19 cellular contexts compared by ENCODE assay signal in genomic region chr7:146656988-146657387, GRCh38.
A peak's percentile ranks its signal among the peaks of the same experiment; 100 is the strongest.
DNase-seq lines count a peak whose midpoint lies in the region; ATAC-seq and TF ChIP-seq lines count a peak whose summit lies in the region.
"Had no signal": no experiment of that assay in that cellular context is flagged by ENCODE, and none has a peak within 500 bp of the region (broad histone marks: within the 10 kb centered on the region; RNA-seq: fewer than 3 reads in every experiment).

No MANE protein-coding gene starts in this region.

- H3K36me3 Mint-ChIP-seq in nephron (ENCODE audit: low read depth) = no peaks in the 10 kb centered on the region
- H3K36me3 Mint-ChIP-seq: activated CD4-positive, alpha-beta memory T cell treated with anti-CD3 and anti-CD28 coated beads for 36 hours; WTC11 had no signal

- H3K4me1 ChIP-seq in MM.1S (ENCODE audit: low read length) (peaks cover 20% of the 10 kb centered on the region), prostate gland (replicated peaks) (no peaks in the 10 kb centered on the region)

- 81% methylated on average over 1 of the region's 1 CpG for WGBS in prostate gland

- TF ChIP-seq POLR2A in prostate gland (IDR thresholded peaks at IDR 0.05) = no peak

- no peak overlapping the region for H2AFZ ChIP-seq in MM.1S (ENCODE audit: low read length)

- intact Hi-C loops in prostate gland (cut with DNase I) = no loop called here

- no peaks in the 10 kb centered on the region for H4K20me1 ChIP-seq in MM.1S (ENCODE audit: insufficient read depth, low read length)

- peak overlapping the region; percentile 4; the same call in 1 of the 2 replicates for H3K4me3 ChIP-seq in MM.1S (ENCODE audit: low read length)
- no peak overlapping the region for H3K4me3 ChIP-seq in prostate gland
- H3K4me3 ChIP-seq: GM12878 had no signal

- peak; percentile 74 for DNase-seq in NCI-H2171 treated with DMSO at 0.1 percent for 48 hours (lab: John Stamatoyannopoulos, UW)
- DNase-seq in NCI-H2171 (lab: John Stamatoyannopoulos, UW) = no peak
- peak; percentile 10 for DNase-seq in MM.1S
- DNase-seq in SHP77 (lab: John Stamatoyannopoulos, UW) = peak; percentile 3 to 20
- no peak for DNase-seq in middle frontal gyrus (ENCODE audit: extremely low spot score, low spot score)
- DNase-seq in prostate gland (ENCODE audit: low spot score) = no peak
- DNase-seq: activated CD4-positive, alpha-beta memory T cell treated with anti-CD3 and anti-CD28 coated beads for 36 hours; activated naive CD4-positive, alpha-beta T cell treated with anti-CD3 and anti-CD28 coated beads for 36 hours; cerebellar nuclear complex; effector memory CD8-positive, alpha-beta T cell; GOT3; head of caudate nucleus; right cardiac atrium; T-helper 17 cell had no signal

- H3K9me2 ChIP-seq in MM.1S (replicated peaks; ENCODE audit: insufficient read depth, low read length) = no peaks in the 10 kb centered on the region

- no peak for ATAC-seq in HG02884 (IDR thresholded peaks at IDR 0.05; ENCODE audit: unreplicated experiment)
- ATAC-seq: effector memory CD8-positive, alpha-beta T cell; GM12878; right cardiac atrium; Right ventricle myocardium inferior; T-helper 17 cell; WTC11 had no signal

- H3K79me2 ChIP-seq in MM.1S (ENCODE audit: low read length) = no peaks in the 10 kb centered on the region

- peak; percentile 28 for TF ChIP-seq CTCF in MM.1S (IDR thresholded peaks at IDR 0.05; ENCODE audit: low read length)
- peak in 1 of 3 experiments; percentile 11 for TF ChIP-seq CTCF in nephron (IDR thresholded peaks at IDR 0.05; ENCODE audit: unreplicated experiment in 3 of 3)
- no peak for TF ChIP-seq CTCF in prostate gland (IDR thresholded peaks at IDR 0.05)

- no peak overlapping the region for H3K27ac ChIP-seq in MM.1S (ENCODE audit: low read length)
- H3K27ac ChIP-seq in prostate gland = no peak overlapping the region

- no peak overlapping the region for H3K4me3 Mint-ChIP-seq in nephron
- H3K4me3 Mint-ChIP-seq: activated CD4-positive, alpha-beta memory T cell treated with anti-CD3 and anti-CD28 coated beads for 36 hours; activated naive CD4-positive, alpha-beta T cell treated with anti-CD3 and anti-CD28 coated beads for 36 hours; effector memory CD8-positive, alpha-beta T cell; T-helper 17 cell; WTC11 had no signal

- H3K27me3 ChIP-seq in MM.1S (replicated peaks; ENCODE audit: insufficient read depth, low read length) = no peaks in the 10 kb centered on the region
- H3K27me3 ChIP-seq in prostate gland (replicated peaks; ENCODE audit: insufficient read depth) = no peaks in the 10 kb centered on the region

- H3K4me1 Mint-ChIP-seq in nephron = peaks cover 39% of the 10 kb centered on the region
- H3K4me1 Mint-ChIP-seq: T-helper 17 cell had no signal

- H3K9me3 ChIP-seq in MM.1S (replicated peaks; ENCODE audit: insufficient read depth, low read length) = no peaks in the 10 kb centered on the region
- H3K9me3 ChIP-seq in prostate gland = no peaks in the 10 kb centered on the region

- H3F3A ChIP-seq in MM.1S (ENCODE audit: insufficient read depth, low read length) = peaks cover 7% of the 10 kb centered on the region

- H3K36me3 ChIP-seq in MM.1S (replicated peaks; ENCODE audit: insufficient read depth, low read length) (no peaks in the 10 kb centered on the region), prostate gland (no peaks in the 10 kb centered on the region)

- H3K9ac ChIP-seq in MM.1S (ENCODE audit: low read length) = no peak overlapping the region

- H3K9me3 Mint-ChIP-seq in nephron = no peaks in the 10 kb centered on the region
- H3K9me3 Mint-ChIP-seq: WTC11 had no signal

- H3K27me3 Mint-ChIP-seq in nephron (ENCODE audit: low read depth) = no peaks in the 10 kb centered on the region
- H3K27me3 Mint-ChIP-seq: activated CD4-positive, alpha-beta memory T cell treated with anti-CD3 and anti-CD28 coated beads for 36 hours; effector memory CD8-positive, alpha-beta T cell; T-helper 17 cell had no signal

- H3K4me2 ChIP-seq in MM.1S (ENCODE audit: low read depth, low read length) = peak overlapping the region; percentile 63

- peak overlapping the region in 2 of 3 experiments; percentile 1 to 33 for H3K27ac Mint-ChIP-seq in nephron
- H3K27ac Mint-ChIP-seq: activated CD4-positive, alpha-beta memory T cell treated with anti-CD3 and anti-CD28 coated beads for 36 hours; activated naive CD4-positive, alpha-beta T cell treated with anti-CD3 and anti-CD28 coated beads for 36 hours; effector memory CD8-positive, alpha-beta T cell; T-helper 17 cell; WTC11 had no signal

Comparison
In these comparisons a context has a peak if more than half of its experiments do, and no peak if none do; other contexts are left out.
1. DNase-seq: peak in NCI-H2171 treated with DMSO at 0.1 percent for 48 hours (single experiment), MM.1S (single experiment) and SHP77 (2 of 2); none in NCI-H2171 (single experiment), middle frontal gyrus (single experiment) and prostate gland (single experiment).